In genomic region chr2:173606619-173607305, GRCh38 we compare ENCODE assay signal across 16 cellular contexts.
DNase-seq lines count a peak whose midpoint lies in the region; ATAC-seq and TF ChIP-seq lines count a peak whose summit lies in the region.
"Had no signal": no experiment of that assay in that cellular context is flagged by ENCODE, and none has a peak within 500 bp of the region (broad histone marks: within the 10 kb centered on the region; RNA-seq: fewer than 3 reads in every experiment).

No MANE protein-coding gene starts in this region.

- H3K27ac Mint-ChIP-seq in GM23338 (peak overlapping the region; percentile 91), WTC11 (peak overlapping the region; percentile 73), neural crest cell (ENCODE audit: unreplicated experiment) (peak overlapping the region; percentile 46)
- H3K27ac Mint-ChIP-seq: T-helper 1 cell treated with Interleukin-12 subunit alpha and Interleukin-12 subunit beta and Interleukin-4 antibody, amounts not matched to agents 30 μg/mL and 1 μg/mL, for 36 hours had no signal

- DNase-seq in GM23338 (ENCODE audit: low spot score) (peak; percentile 8), NCI-H2227 (lab: John Stamatoyannopoulos, UW; ENCODE audit: unreplicated experiment) (peak; percentile 63), WTC11 (ENCODE audit: low spot score) (no peak), neural crest cell (ENCODE audit: low read depth, low spot score) (no peak), ecto neural progenitor cell (ENCODE audit: low spot score) (no peak), kidney glomerular epithelial cell (lab: John Stamatoyannopoulos, UW) (no peak), brain microvascular endothelial cell (no peak), DMS153 treated with DMSO at 0.1 percent for 48 hours (lab: John Stamatoyannopoulos, UW; ENCODE audit: unreplicated experiment) (no peak)
- DNase-seq: NCI-H1048; NCI-H1436; NCI-H1930; NCI-H2171; NCI-H446 treated with DMSO at 0.1 percent for 48 hours; NK-92 treated with Interleukin-12 subunit alpha and Interleukin-12 subunit beta, amount 100 ng/mL, for 24 hours had no signal

- peaks cover 18% of the 10 kb centered on the region for H3K4me1 ChIP-seq in GM23338 (ENCODE audit: insufficient read depth)

- H3K9me3 Mint-ChIP-seq in GM23338 = no peaks in the 10 kb centered on the region; the same call in 2 of the 3 replicates
- H3K9me3 Mint-ChIP-seq in WTC11 = peaks cover 9% of the 10 kb centered on the region
- H3K9me3 Mint-ChIP-seq in neural crest cell = peaks cover 4% of the 10 kb centered on the region
- H3K9me3 Mint-ChIP-seq: T-helper 1 cell treated with Interleukin-12 subunit alpha and Interleukin-12 subunit beta and Interleukin-4 antibody, amounts not matched to agents 30 μg/mL and 1 μg/mL, for 36 hours had no signal

- H3K27ac ChIP-seq in GM23338 (ENCODE audit: low read depth) (peak overlapping the region; percentile 77), brain microvascular endothelial cell (no peak overlapping the region)
- H3K27ac ChIP-seq: C4-2B had no signal

- H3K4me2 ChIP-seq in GM23338 = peak overlapping the region; percentile 61

- no peaks in the 10 kb centered on the region for H4K20me1 ChIP-seq in GM23338 (replicated peaks; ENCODE audit: insufficient read depth)

- POLR2A ChIA-PET in WTC11 (lab: Charles Lee) = no interaction called here

- CTCF ChIA-PET in WTC11 (lab: Charles Lee) = no interaction called here

- H3K79me2 ChIP-seq in GM23338 (replicated peaks; ENCODE audit: insufficient read depth) = no peaks in the 10 kb centered on the region

- no peaks in the 10 kb centered on the region for H3K36me3 Mint-ChIP-seq in GM23338 (ENCODE audit: low read depth)
- H3K36me3 Mint-ChIP-seq in WTC11 = peaks cover 4% of the 10 kb centered on the region
- peaks cover 3% of the 10 kb centered on the region for H3K36me3 Mint-ChIP-seq in neural crest cell (ENCODE audit: low read depth)

- H3K36me3 ChIP-seq in GM23338 (ENCODE audit: insufficient read depth) = no peaks in the 10 kb centered on the region
- H3K36me3 ChIP-seq in brain microvascular endothelial cell (replicated peaks) = no peaks in the 10 kb centered on the region

- H3K9me2 ChIP-seq in GM23338 (ENCODE audit: insufficient read depth) = 0 out of 2 replicates have a peak, but pooled peaks cover 3% of the 10 kb centered on the region

- H3K27me3 ChIP-seq in GM23338 (ENCODE audit: insufficient read depth) = no peaks in the 10 kb centered on the region
- no peaks in the 10 kb centered on the region for H3K27me3 ChIP-seq in brain microvascular endothelial cell (replicated peaks)

- H3K4me1 Mint-ChIP-seq in GM23338 = peaks cover 23% of the 10 kb centered on the region
- H3K4me1 Mint-ChIP-seq in WTC11 = peaks cover 30% of the 10 kb centered on the region
- H3K4me1 Mint-ChIP-seq in neural crest cell = peaks cover 25% of the 10 kb centered on the region

- peak; percentile 28; the same call in 1 of the 3 replicates for ATAC-seq in GM23338
- no peak for ATAC-seq in WTC11

- H3K27me3 Mint-ChIP-seq in GM23338 (ENCODE audit: insufficient read depth, low read depth, poor library complexity) = no peaks in the 10 kb centered on the region
- no peaks in the 10 kb centered on the region for H3K27me3 Mint-ChIP-seq in WTC11 (ENCODE audit: low read depth)
- H3K27me3 Mint-ChIP-seq in neural crest cell (ENCODE audit: low read depth) = no peaks in the 10 kb centered on the region

- no peak overlapping the region for H2AFZ ChIP-seq in GM23338

- no peaks in the 10 kb centered on the region for H3F3A ChIP-seq in GM23338 (replicated peaks; ENCODE audit: low read depth)

- TF ChIP-seq CTCF in GM23338 (conservative IDR thresholded peaks at IDR 0.05; ENCODE audit: low read depth in 2 of 2) = no peak
- TF ChIP-seq CTCF in WTC11 (IDR thresholded peaks at IDR 0.05) = no peak
- TF ChIP-seq CTCF in neural crest cell (conservative IDR thresholded peaks at IDR 0.05) = no peak
- no peak for TF ChIP-seq CTCF in brain microvascular endothelial cell (IDR thresholded peaks at IDR 0.05; ENCODE audit: low read depth, low read length, missing control alignments)

- H3K4me3 ChIP-seq in GM23338 = no peak overlapping the region
- no peak overlapping the region for H3K4me3 ChIP-seq in brain microvascular endothelial cell (ENCODE audit: low read depth, low read length)

- in situ Hi-C loops in brain microvascular endothelial cell (cut with HindIII; ENCODE audit: low pct_ligation_motif_present, low sequenced_read_pairs) = no loop called here

- H3K4me3 Mint-ChIP-seq in GM23338 = peak overlapping the region; percentile 9; the same call in 2 of the 3 replicates
- H3K4me3 Mint-ChIP-seq in WTC11 = no peak overlapping the region
- no peak overlapping the region for H3K4me3 Mint-ChIP-seq in neural crest cell
- H3K4me3 Mint-ChIP-seq: T-helper 1 cell treated with Interleukin-12 subunit alpha and Interleukin-12 subunit beta and Interleukin-4 antibody, amounts not matched to agents 30 μg/mL and 1 μg/mL, for 36 hours had no signal

TF ChIP-seq in GM23338, 12 proteins besides CTCF, POLR2A, EP300 and RAD21:
- TF ChIP-seq JUNB (IDR thresholded peaks at IDR 0.05; ENCODE audit: unreplicated experiment) (no peak), STAT1 (IDR thresholded peaks at IDR 0.05; ENCODE audit: unreplicated experiment) (no peak)

TF ChIP-seq in WTC11, 78 proteins besides CTCF, POLR2A, EP300 and RAD21:
- no peak for TF ChIP-seq ZNF219 (CRISPR knock-in tag; IDR thresholded peaks at IDR 0.05; ENCODE audit: borderline replicate concordance)
TF ChIP-seq in WTC11: peak in this region for 0.

Comparison
In these comparisons a context has a peak if more than half of its experiments do, and no peak if none do; other contexts are left out.
1. DNase-seq: peak in GM23338 (single experiment) and NCI-H2227 (single experiment); none in WTC11 (single experiment), neural crest cell (single experiment), ecto neural progenitor cell (single experiment), kidney glomerular epithelial cell (single experiment), brain microvascular endothelial cell (single experiment) and DMS153 treated with DMSO at 0.1 percent for 48 hours (single experiment).
2. Peak in every context shown above with its lines, with median percentiles within 50 percentile points of each other: H3K27ac Mint-ChIP-seq.